ENCODE assay signal across 9 cellular contexts in genomic region chr6:166625356-166625755, GRCh38. TPM values are rescaled to one million over a fixed set of nuclear protein-coding genes. Genes with fewer than 3 reads are reported as not detected.
DNase-seq lines count a peak whose midpoint lies in the region; ATAC-seq and TF ChIP-seq lines count a peak whose summit lies in the region.
"Had no signal": no experiment of that assay in that cellular context is flagged by ENCODE, and none has a peak within 500 bp of the region (broad histone marks: within the 10 kb centered on the region; RNA-seq: fewer than 3 reads in every experiment).

No MANE protein-coding gene starts in this region.

- no peaks in the 10 kb centered on the region for H3K36me3 ChIP-seq in thoracic aorta

- H3K27ac ChIP-seq in thoracic aorta, result no peak overlapping the region

- peak overlapping the region; percentile 88 to 91 for H3K4me3 Mint-ChIP-seq in activated T-cell treated with anti-CD3 and anti-CD28 coated beads, Interleukin-2, amount 50 U/mL, for 72 hours

- H3K4me3 ChIP-seq in astrocyte of the cerebellum (ENCODE audit: low read depth, low read length) (peak overlapping the region; percentile 95), thoracic aorta (peak overlapping the region; percentile 92)

- H3K9me3 ChIP-seq in thoracic aorta, result no peaks in the 10 kb centered on the region

- H3K4me1 Mint-ChIP-seq in activated T-cell treated with anti-CD3 and anti-CD28 coated beads, Interleukin-2, amount 50 U/mL, for 72 hours (ENCODE audit: low read depth), result peaks cover 25% of the 10 kb centered on the region

- in situ Hi-C loops in astrocyte of the cerebellum (cut with HindIII; ENCODE audit: low sequenced_read_pairs), result no loop called here

- H3K27me3 Mint-ChIP-seq in activated T-cell treated with anti-CD3 and anti-CD28 coated beads, Interleukin-2, amount 50 U/mL, for 72 hours (ENCODE audit: low read depth), result peaks cover 39% of the 10 kb centered on the region

- H3K9me3 Mint-ChIP-seq in activated T-cell treated with anti-CD3 and anti-CD28 coated beads, Interleukin-2, amount 50 U/mL, for 72 hours, result no peaks in the 10 kb centered on the region

- TF ChIP-seq CTCF in astrocyte of the cerebellum (IDR thresholded peaks at IDR 0.05; ENCODE audit: low read depth, low read length, missing control alignments), result no peak
- no peak for TF ChIP-seq CTCF in thoracic aorta (IDR thresholded peaks at IDR 0.05)

- peaks cover 12 to 34% of the 10 kb centered on the region in 2 donors for H3K4me1 ChIP-seq in thoracic aorta (ENCODE audit: control insufficient read depth in 1 of 2, low read depth in 2 of 2)

- H3K27me3 ChIP-seq in thoracic aorta (replicated peaks; ENCODE audit: insufficient read depth), result no peaks in the 10 kb centered on the region

- H3K27ac Mint-ChIP-seq in activated T-cell treated with anti-CD3 and anti-CD28 coated beads, Interleukin-2, amount 50 U/mL, for 72 hours, result no peak overlapping the region

- ATAC-seq in activated T-cell treated with anti-CD3 and anti-CD28 coated beads, Interleukin-2, amount 50 U/mL, for 72 hours (replicated peaks in 1 of 2), result no peak
- no peak for ATAC-seq in thoracic aorta (ENCODE audit: insufficient number of reproducible peaks, low FRiP score, low read depth)
- no peak for ATAC-seq in HG03442 (IDR thresholded peaks at IDR 0.05; ENCODE audit: unreplicated experiment)

- H3K36me3 Mint-ChIP-seq in activated T-cell treated with anti-CD3 and anti-CD28 coated beads, Interleukin-2, amount 50 U/mL, for 72 hours (ENCODE audit: insufficient read depth in 2 of 2), result peaks cover 1 to 4% of the 10 kb centered on the region in 2 donors

- no peak for DNase-seq in activated T-cell treated with anti-CD3 and anti-CD28 coated beads, Interleukin-2, amount 50 U/mL, for 72 hours
- DNase-seq in activated T-cell treated with anti-CD3 and anti-CD28 coated beads, Interleukin-2, amount 50 U/mL, for 48 hours, result no peak
- DNase-seq in astrocyte of the cerebellum (ENCODE audit: low read depth) (peak; percentile 50), iris pigment epithelial cell (ENCODE audit: low read depth) (peak; percentile 92), thoracic aorta (ENCODE audit: low spot score) (no peak), cortex of kidney (lab: John Stamatoyannopoulos, UW) (no peak)
- no peak for DNase-seq in activated effector memory CD4-positive, alpha-beta T cell treated with Interleukin-2 at 50 U/mL for 16 hours
- DNase-seq: stimulated activated CD4-positive, alpha-beta T cell treated with anti-CD3 and anti-CD28 coated beads, Interleukin-1b, Interleukin-23, amount 100 ng/mL, for 48 hours had no signal

RNA-seq across cellular contexts. Expression of gene RPS6KA2, which starts 1.7 kb away (rescaled TPM):
- total RNA-seq in activated T-cell treated with anti-CD3 and anti-CD28 coated beads, Interleukin-2, amount 50 U/mL, for 72 hours, result 10 to 100 TPM; 28.1 to 28.5 TPM
- 10 to 100 TPM; 59.5 to 75.4 TPM for total RNA-seq in thoracic aorta

RNA-seq across cellular contexts. Expression of gene RAMACL, which starts 38.9 kb away (rescaled TPM):
- total RNA-seq in activated T-cell treated with anti-CD3 and anti-CD28 coated beads, Interleukin-2, amount 50 U/mL, for 72 hours, result 1 to 10 TPM in 1 of 2 donors, under 1 TPM in 1; 0.95 to 1.4 TPM
- 1 to 10 TPM; 4.6 to 4.7 TPM for total RNA-seq in thoracic aorta

Comparison
In these comparisons a context has a peak if more than half of its experiments do, and no peak if none do; other contexts are left out.
1. DNase-seq: peak in astrocyte of the cerebellum (single experiment) and iris pigment epithelial cell (single experiment); none in activated T-cell treated with anti-CD3 and anti-CD28 coated beads, Interleukin-2, amount 50 U/mL, for 72 hours (0 of 2), activated T-cell treated with anti-CD3 and anti-CD28 coated beads, Interleukin-2, amount 50 U/mL, for 48 hours (0 of 2), thoracic aorta (single experiment), cortex of kidney (single experiment) and activated effector memory CD4-positive, alpha-beta T cell treated with Interleukin-2 at 50 U/mL for 16 hours (single experiment).